17 cellular contexts compared by ENCODE assay signal in genomic region chr17:42672038-42672437, GRCh38. TPM values are rescaled to one million over a fixed set of nuclear protein-coding genes. Genes with fewer than 3 reads are reported as not detected.
DNase-seq lines count a peak whose midpoint lies in the region; ATAC-seq and TF ChIP-seq lines count a peak whose summit lies in the region.
"Had no signal": no experiment of that assay in that cellular context is flagged by ENCODE, and none has a peak within 500 bp of the region (broad histone marks: within the 10 kb centered on the region; RNA-seq: fewer than 3 reads in every experiment).

No MANE protein-coding gene starts in this region.

- no peak for ATAC-seq in foreskin keratinocyte
- no peak for ATAC-seq in HG03095 (IDR thresholded peaks at IDR 0.05; ENCODE audit: unreplicated experiment)
- ATAC-seq in T-helper 17 cell = no peak
- ATAC-seq: activated naive CD4-positive, alpha-beta T cell treated with anti-CD3 and anti-CD28 coated beads, Interleukin-2, amount 50 U/mL, for 72 hours; effector memory CD8-positive, alpha-beta T cell had no signal

- H3K4me3 ChIP-seq in skeletal muscle tissue (ENCODE audit: low read length in 3 of 3) = no peak overlapping the region
- H3K4me3 ChIP-seq: HAP-1 had no signal

- POLR2A ChIA-PET in RWPE1 (lab: Yijun Ruan, JAX; ENCODE audit: low non-redundant PET) = interaction anchor here (1.1 kb wide), 1 partner anchor 13 kb away, joined by 6 read pairs; the partner anchor contains the start of gene TUBG2

- H3K27me3 ChIP-seq in skeletal muscle tissue (ENCODE audit: control insufficient read depth in 3 of 3, insufficient read depth in 3 of 3, low read length in 3 of 3) (no peaks in the 10 kb centered on the region), foreskin keratinocyte (no peaks in the 10 kb centered on the region)

- no peaks in the 10 kb centered on the region for H3K9me3 ChIP-seq in skeletal muscle tissue (ENCODE audit: control insufficient read depth in 3 of 3, low read length in 3 of 3)
- H3K9me3 ChIP-seq in T-helper 17 cell (ENCODE audit: control insufficient read depth, low read length, poor library complexity, severe bottlenecking) = no peaks in the 10 kb centered on the region
- H3K9me3 ChIP-seq: HAP-1 had no signal

- H3K27ac Mint-ChIP-seq in glutamatergic neuron (ENCODE audit: unreplicated experiment) (no peak overlapping the region), T-helper 17 cell (no peak overlapping the region)
- H3K27ac Mint-ChIP-seq: activated naive CD4-positive, alpha-beta T cell treated with anti-CD3 and anti-CD28 coated beads, Interleukin-2, amount 50 U/mL, for 72 hours; T-helper 2 cell treated with Interferon-gamma antibody and Interleukin-4, amounts not matched to agents 5 μg/mL and 100 μg/mL, for 36 hours had no signal

- H3K4me3 Mint-ChIP-seq in glutamatergic neuron (ENCODE audit: unreplicated experiment) = peak overlapping the region; percentile 74
- no peak overlapping the region for H3K4me3 Mint-ChIP-seq in T-helper 17 cell

- DNase-seq in DMS 273 (lab: John Stamatoyannopoulos, UW; ENCODE audit: unreplicated experiment) (peak; percentile 39), DMS 273 treated with DMSO at 0.1 percent for 48 hours (lab: John Stamatoyannopoulos, UW) (no peak), RWPE1 (ENCODE audit: low spot score) (peak; percentile 55), glutamatergic neuron (no peak), foreskin keratinocyte (no peak), T-helper 17 cell (no peak)
- DNase-seq: activated CD4-positive, alpha-beta T cell treated with anti-CD3 and anti-CD28 coated beads for 4 hours; effector memory CD8-positive, alpha-beta T cell; NCI-H2029 treated with DMSO at 0.1 percent for 48 hours; SHP77 treated with DMSO at 0.1 percent for 48 hours had no signal

- peaks cover 42 to 50% (median 47%) of the 10 kb centered on the region in 3 donors for H3K36me3 ChIP-seq in skeletal muscle tissue (ENCODE audit: control insufficient read depth in 3 of 3, insufficient read depth in 3 of 3, low read length in 3 of 3)

- H3K9ac ChIP-seq in skeletal muscle tissue (ENCODE audit: low read depth in 1 of 3, low read length in 3 of 3) = no peak overlapping the region

- H3K27ac ChIP-seq in RWPE1 (peak overlapping the region; percentile 99), skeletal muscle tissue (ENCODE audit: low read depth, low read length) (peak overlapping the region; percentile 97), foreskin keratinocyte (no peak overlapping the region)
- H3K27ac ChIP-seq: 22Rv1, C4-2B had no signal

- CTCF ChIA-PET in RWPE1 (lab: Yijun Ruan, JAX) = interaction anchor here (0.6 to 5.7 kb wide), 4 partner anchors 11 to 188 kb away, joined by 3 to 22 read pairs (median 8); no protein-coding TSS in a partner anchor

- peaks cover 21% of the 10 kb centered on the region for H3K27me3 Mint-ChIP-seq in glutamatergic neuron (ENCODE audit: unreplicated experiment)
- H3K27me3 Mint-ChIP-seq in T-helper 17 cell = peaks cover 18% of the 10 kb centered on the region

- H3K4me1 ChIP-seq in skeletal muscle tissue (ENCODE audit: control insufficient read depth in 3 of 3, insufficient read depth in 3 of 3, low read length in 3 of 3) = peaks cover 41 to 76% (median 50%) of the 10 kb centered on the region in 3 donors
- peaks cover 18% of the 10 kb centered on the region for H3K4me1 ChIP-seq in foreskin keratinocyte

- no peak for TF ChIP-seq CTCF in RWPE1 (conservative IDR thresholded peaks at IDR 0.05; ENCODE audit: low read depth)
- TF ChIP-seq CTCF in glutamatergic neuron (IDR thresholded peaks at IDR 0.05; ENCODE audit: partially characterized antibody, unreplicated experiment) = no peak
- no peak for TF ChIP-seq CTCF in foreskin keratinocyte (conservative IDR thresholded peaks at IDR 0.05)

- H3K4me1 Mint-ChIP-seq in glutamatergic neuron (ENCODE audit: low read depth, unreplicated experiment) (peaks cover 6% of the 10 kb centered on the region), T-helper 17 cell (peaks cover 26% of the 10 kb centered on the region)

- H3K9me3 Mint-ChIP-seq in glutamatergic neuron (ENCODE audit: unreplicated experiment) = peaks cover 5% of the 10 kb centered on the region
- H3K9me3 Mint-ChIP-seq: activated naive CD4-positive, alpha-beta T cell treated with anti-CD3 and anti-CD28 coated beads, Interleukin-2, amount 50 U/mL, for 72 hours; effector memory CD8-positive, alpha-beta T cell; T-helper 2 cell treated with Interferon-gamma antibody and Interleukin-4, amounts not matched to agents 5 μg/mL and 100 μg/mL, for 36 hours had no signal

- H3K36me3 Mint-ChIP-seq in glutamatergic neuron (ENCODE audit: unreplicated experiment) (no peaks in the 10 kb centered on the region), T-helper 17 cell (ENCODE audit: low read depth) (peaks cover 2% of the 10 kb centered on the region)
- H3K36me3 Mint-ChIP-seq: activated naive CD4-positive, alpha-beta T cell treated with anti-CD3 and anti-CD28 coated beads, Interleukin-2, amount 50 U/mL, for 72 hours had no signal

RNA-seq across cellular contexts. Expression of gene PLEKHH3, which starts 4.8 kb away (rescaled TPM):
- total RNA-seq in glutamatergic neuron (ENCODE audit: unreplicated experiment) (40.6 TPM), skeletal muscle tissue (20.4 TPM), foreskin keratinocyte (15.7 and 17.2 TPM in 2 replicates), T-helper 17 cell (under 1 TPM; 0.78 to 0.85 TPM)
- 16.5 and 17.4 TPM in 2 replicates for polyA plus RNA-seq in foreskin keratinocyte

RNA-seq across cellular contexts. Expression of gene CCR10, which starts 9.6 kb away (rescaled TPM):
- total RNA-seq in glutamatergic neuron (ENCODE audit: unreplicated experiment) (1.6 TPM), skeletal muscle tissue (0.52 TPM), foreskin keratinocyte (0.21 and 0.24 TPM in 2 replicates), T-helper 17 cell (1 to 10 TPM; 1.4 to 1.6 TPM)
- 0.30 and 0.31 TPM in 2 replicates for polyA plus RNA-seq in foreskin keratinocyte

RNA-seq across cellular contexts. Expression of gene CNTNAP1, which starts 10.3 kb away (rescaled TPM):
- total RNA-seq in glutamatergic neuron (ENCODE audit: unreplicated experiment) = 44.8 TPM
- total RNA-seq in skeletal muscle tissue = 8.9 TPM
- total RNA-seq in foreskin keratinocyte = 7.5 and 8.7 TPM in 2 replicates
- polyA plus RNA-seq in foreskin keratinocyte = 3.9 and 4.0 TPM in 2 replicates
- total RNA-seq in T-helper 17 cell = 1 to 10 TPM; 3.9 to 6.9 TPM

RNA-seq across cellular contexts. Expression of gene TUBG2, which starts 13.0 kb away (rescaled TPM):
- 22.1 TPM for total RNA-seq in glutamatergic neuron (ENCODE audit: unreplicated experiment)
- total RNA-seq in skeletal muscle tissue = 1.6 TPM
- 15.7 and 18.0 TPM in 2 replicates for total RNA-seq in foreskin keratinocyte
- polyA plus RNA-seq in foreskin keratinocyte = 21.2 and 22.1 TPM in 2 replicates
- total RNA-seq in T-helper 17 cell = 10 to 100 TPM in 1 of 2 donors, 1 to 10 TPM in 1; 8.9 to 11.3 TPM

Comparison
In these comparisons a context has a peak if more than half of its experiments do, and no peak if none do; other contexts are left out.
1. DNase-seq: peak in DMS 273 (single experiment) and RWPE1 (single experiment); none in DMS 273 treated with DMSO at 0.1 percent for 48 hours (single experiment), glutamatergic neuron (single experiment), foreskin keratinocyte (0 of 2) and T-helper 17 cell (0 of 3).